ENCODE assay signal across 24 cellular contexts in the genomic region with DNA sequence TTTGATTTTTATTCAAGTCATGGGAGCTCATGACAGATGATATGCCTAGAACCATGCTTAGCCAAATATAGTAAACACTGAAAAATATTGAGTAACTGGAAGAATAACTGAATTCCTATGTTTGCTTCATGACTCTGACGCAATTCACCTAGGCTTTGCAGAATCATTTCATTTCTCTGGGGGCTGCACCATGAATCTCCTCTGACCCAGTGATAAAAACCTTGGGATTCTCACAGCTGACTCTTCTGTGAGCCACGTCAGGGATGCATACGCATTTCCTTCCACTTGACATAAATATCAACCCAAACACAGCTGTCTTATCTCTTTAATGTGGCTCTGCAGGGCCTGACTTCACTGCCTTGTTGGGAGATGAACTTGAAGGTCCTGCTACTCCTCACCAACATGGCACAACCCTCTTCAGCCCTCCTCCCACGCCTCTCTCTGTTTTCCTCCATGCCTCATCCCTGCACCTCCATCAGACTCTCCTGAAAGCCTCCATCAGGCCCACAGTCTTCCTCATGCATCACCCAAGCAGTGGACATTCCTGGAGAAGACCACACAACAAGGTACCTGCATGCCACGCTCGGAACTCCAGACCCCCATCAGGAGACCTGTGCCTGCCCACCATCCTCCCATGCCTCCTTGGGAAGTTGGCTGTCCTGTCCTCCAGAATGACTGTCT. TPM values are rescaled to one million over a fixed set of nuclear protein-coding genes. Genes with fewer than 3 reads are reported as not detected.
DNase-seq lines count a peak whose midpoint lies in the region; ATAC-seq and TF ChIP-seq lines count a peak whose summit lies in the region.
"Had no signal": no experiment of that assay in that cellular context is flagged by ENCODE, and none has a peak within 500 bp of the region (broad histone marks: within the 10 kb centered on the region; RNA-seq: fewer than 3 reads in every experiment).

No MANE protein-coding gene starts in this region.

- H3K27ac ChIP-seq in breast epithelium (peak overlapping the region; percentile 38 to 85), transverse colon (peak overlapping the region in 3 of 4 donors; percentile 4 to 54 (median 44)), right lobe of liver (no peak overlapping the region)
- H3K27ac ChIP-seq: dorsolateral prefrontal cortex, psoas muscle, thyroid gland had no signal

- H3K36me3 ChIP-seq in breast epithelium (no peaks in the 10 kb centered on the region), transverse colon (no peaks in the 10 kb centered on the region), right lobe of liver (no peaks in the 10 kb centered on the region)
- H3K36me3 ChIP-seq: thyroid gland had no signal

- in situ Hi-C loops in transverse colon (cut with MboI; ENCODE audit: low pct_ligation_motif_present in 1 of 4, low pct_unique_long_range_greater_than_20kb in 1 of 4, low sequenced_read_pairs in 3 of 4) = no loop called here

- H3K9me3 ChIP-seq in breast epithelium (peaks cover 0 to 5% of the 10 kb centered on the region in 2 donors), transverse colon (no peaks in the 10 kb centered on the region), right lobe of liver (no peaks in the 10 kb centered on the region)
- H3K9me3 ChIP-seq: thyroid gland had no signal

- H3K4me3 Mint-ChIP-seq in T-helper 2 cell treated with Interferon-gamma antibody and Interleukin-4, amounts not matched to agents 5 μg/mL and 100 μg/mL, for 36 hours = no peak overlapping the region
- H3K4me3 Mint-ChIP-seq: activated CD4-positive, alpha-beta memory T cell treated with anti-CD3 and anti-CD28 coated beads, Interleukin-2, amount 10 ng/mL, durations not matched to agents 7 days and 5 days; activated naive CD8-positive, alpha-beta T cell; activated T-helper 1 cell treated with anti-CD3 and anti-CD28 coated beads, Interleukin-12 subunit alpha, Interleukin-12 subunit beta, Interleukin-2, Interleukin-4 antibody, amounts not matched to agents 30 ng/mL and 10 ng/mL and 1 ng/mL, durations not matched to agents 14 hours and 24 hours and 36 hours; CD4-positive, alpha-beta memory T cell; WTC11 had no signal

- no peak for TF ChIP-seq EP300 in transverse colon (IDR thresholded peaks at IDR 0.05; ENCODE audit: low read depth)

- no peaks in the 10 kb centered on the region for H3K9me3 Mint-ChIP-seq in T-helper 2 cell treated with Interferon-gamma antibody and Interleukin-4, amounts not matched to agents 5 μg/mL and 100 μg/mL, for 36 hours
- H3K9me3 Mint-ChIP-seq: activated CD4-positive, alpha-beta memory T cell treated with anti-CD3 and anti-CD28 coated beads, Interleukin-2, amount 10 ng/mL, durations not matched to agents 7 days and 5 days; activated T-helper 1 cell treated with anti-CD3 and anti-CD28 coated beads, Interleukin-12 subunit alpha, Interleukin-12 subunit beta, Interleukin-2, Interleukin-4 antibody, amounts not matched to agents 30 ng/mL and 10 ng/mL and 1 ng/mL, durations not matched to agents 14 hours and 24 hours and 36 hours; CD4-positive, alpha-beta memory T cell; WTC11 had no signal

- no peak for DNase-seq in T-helper 2 cell treated with Interferon-gamma antibody and Interleukin-4, amounts not matched to agents 5 μg/mL and 100 μg/mL, for 36 hours (ENCODE audit: low spot score)
- no peak for DNase-seq in T-helper 2 cell
- DNase-seq in breast epithelium (ENCODE audit: low spot score in 2 of 2) = no peak
- DNase-seq in iris pigment epithelial cell (ENCODE audit: low read depth) = peak; percentile 74
- no peak for DNase-seq in transverse colon
- no peak for DNase-seq in right lobe of liver
- no peak for DNase-seq in activated CD8-positive, alpha-beta memory T cell treated with anti-CD3 and anti-CD28 coated beads for 24 hours
- no peak for DNase-seq in left colon
- DNase-seq: activated CD4-positive, alpha-beta memory T cell treated with anti-CD3 and anti-CD28 coated beads, Interleukin-2, amount 10 ng/mL, durations not matched to agents 7 days and 5 days; CD4-positive, alpha-beta memory T cell; DND-41; dorsolateral prefrontal cortex; erythroblast; KBM-7; kidney glomerular epithelial cell; midbrain; NCI-H1092 treated with DMSO at 0.1 percent for 48 hours; NCI-H2107; NCI-H526; psoas muscle; thyroid gland had no signal

- H3K27me3 Mint-ChIP-seq in T-helper 2 cell treated with Interferon-gamma antibody and Interleukin-4, amounts not matched to agents 5 μg/mL and 100 μg/mL, for 36 hours (ENCODE audit: low read depth) = no peaks in the 10 kb centered on the region
- H3K27me3 Mint-ChIP-seq: activated CD4-positive, alpha-beta memory T cell treated with anti-CD3 and anti-CD28 coated beads, Interleukin-2, amount 10 ng/mL, durations not matched to agents 7 days and 5 days; activated naive CD8-positive, alpha-beta T cell had no signal

- H3K4me1 ChIP-seq in breast epithelium = no peaks in the 10 kb centered on the region
- H3K4me1 ChIP-seq in transverse colon = peaks cover 0 to 4% (median 0%) of the 10 kb centered on the region in 4 donors
- no peaks in the 10 kb centered on the region for H3K4me1 ChIP-seq in right lobe of liver
- H3K4me1 ChIP-seq: psoas muscle, thyroid gland had no signal

- TF ChIP-seq CTCF in breast epithelium (IDR thresholded peaks at IDR 0.05) (no peak), transverse colon (IDR thresholded peaks at IDR 0.05) (no peak), right lobe of liver (IDR thresholded peaks at IDR 0.05) (no peak)

- H3K36me3 Mint-ChIP-seq in T-helper 2 cell treated with Interferon-gamma antibody and Interleukin-4, amounts not matched to agents 5 μg/mL and 100 μg/mL, for 36 hours (ENCODE audit: low read depth) = no peaks in the 10 kb centered on the region
- H3K36me3 Mint-ChIP-seq: CD4-positive, alpha-beta memory T cell; WTC11 had no signal

- TF ChIP-seq POLR2A in breast epithelium (IDR thresholded peaks at IDR 0.05) (no peak), transverse colon (IDR thresholded peaks at IDR 0.05) (no peak), right lobe of liver (IDR thresholded peaks at IDR 0.05) (no peak)

- no peaks in the 10 kb centered on the region for H3K4me1 Mint-ChIP-seq in T-helper 2 cell treated with Interferon-gamma antibody and Interleukin-4, amounts not matched to agents 5 μg/mL and 100 μg/mL, for 36 hours (ENCODE audit: low read depth)
- H3K4me1 Mint-ChIP-seq: activated CD4-positive, alpha-beta memory T cell treated with anti-CD3 and anti-CD28 coated beads, Interleukin-2, amount 10 ng/mL, durations not matched to agents 7 days and 5 days; CD4-positive, alpha-beta memory T cell; WTC11 had no signal

- ATAC-seq in right lobe of liver (no peak), left colon (no peak)
- ATAC-seq: WTC11 had no signal

- H3K27ac Mint-ChIP-seq in T-helper 2 cell treated with Interferon-gamma antibody and Interleukin-4, amounts not matched to agents 5 μg/mL and 100 μg/mL, for 36 hours = peak overlapping the region; percentile 11
- H3K27ac Mint-ChIP-seq: activated CD4-positive, alpha-beta memory T cell treated with anti-CD3 and anti-CD28 coated beads, Interleukin-2, amount 10 ng/mL, durations not matched to agents 7 days and 5 days; activated naive CD8-positive, alpha-beta T cell; activated T-helper 1 cell treated with anti-CD3 and anti-CD28 coated beads, Interleukin-12 subunit alpha, Interleukin-12 subunit beta, Interleukin-2, Interleukin-4 antibody, amounts not matched to agents 30 ng/mL and 10 ng/mL and 1 ng/mL, durations not matched to agents 14 hours and 24 hours and 36 hours; CD4-positive, alpha-beta memory T cell; WTC11 had no signal

- no peak overlapping the region for H3K4me3 ChIP-seq in breast epithelium
- H3K4me3 ChIP-seq in transverse colon = no peak overlapping the region
- no peak overlapping the region for H3K4me3 ChIP-seq in right lobe of liver
- H3K4me3 ChIP-seq: dorsolateral prefrontal cortex, psoas muscle, thyroid gland had no signal

- intact Hi-C loops in breast epithelium (cut with DNase I; ENCODE audit: low total_unique reads) = no loop called here
- intact Hi-C loops in transverse colon (cut with DNase I; ENCODE audit: low total_unique reads) = no loop called here
- intact Hi-C loops in right lobe of liver (cut with DNase I) = no loop called here
- intact Hi-C loops in left colon (cut with DNase I, micrococcal nuclease) = no loop called here

- WGBS in transverse colon (ENCODE audit: low coverage in 1 of 2), 2 donors = 73 to 83% methylated on average over 2 to 6 of the region's 6 CpGs
- 62% methylated on average over 6 of the region's 6 CpGs for WGBS in right lobe of liver (ENCODE audit: insufficient coverage, low coverage, low lambda C conversion rate, missing lambda C conversion rate)

- H3K27me3 ChIP-seq in breast epithelium (no peaks in the 10 kb centered on the region), transverse colon (no peaks in the 10 kb centered on the region), right lobe of liver (no peaks in the 10 kb centered on the region)
- H3K27me3 ChIP-seq: dorsolateral prefrontal cortex, thyroid gland had no signal

RNA-seq across cellular contexts. Expression of a gene that starts 29.8 kb away (rescaled TPM):
- total RNA-seq in breast epithelium (100 to 1,000 TPM; 116 to 907 (median 320) TPM), transverse colon (100 to 1,000 TPM in 1 of 4 donors, 10 to 100 TPM in 3; 68.1 to 261 (median 75.6) TPM), right lobe of liver (10 to 100 TPM in 3 of 6 experiments, 1 to 10 TPM in 3; 4.5 to 21.1 (median 8.8) TPM), left colon (10 to 100 TPM; 22.6 to 79.5 TPM)

Comparison
In these comparisons a context has a peak if more than half of its experiments do, and no peak if none do; other contexts are left out.
1. H3K27ac ChIP-seq: peak in breast epithelium (2 of 2) and transverse colon (3 of 4); none in right lobe of liver (0 of 3).